In the genomic region with DNA sequence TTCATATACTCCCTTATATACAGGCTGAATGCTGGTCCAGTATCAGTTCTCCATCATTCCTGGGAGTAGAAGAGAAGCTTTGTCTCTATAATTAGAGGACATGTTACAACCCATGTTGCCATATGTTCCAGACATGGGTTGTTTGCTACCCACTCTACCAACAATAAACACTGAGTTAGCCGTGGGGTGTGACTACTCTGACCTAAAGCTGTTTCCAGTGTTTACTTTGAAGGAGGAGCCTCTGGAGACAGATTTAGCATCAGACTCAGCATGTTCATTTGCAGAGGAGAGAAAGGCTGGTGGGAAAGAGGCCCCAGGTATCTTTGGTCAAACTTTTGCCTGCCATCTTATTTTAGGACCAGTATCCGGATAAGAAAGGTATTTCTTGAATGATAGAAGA, we compare ENCODE assay signal across 21 cellular contexts.
A peak's percentile ranks its signal among the peaks of the same experiment; 100 is the strongest.
DNase-seq lines count a peak whose midpoint lies in the region; ATAC-seq, FAIRE-seq and TF ChIP-seq lines count a peak whose summit lies in the region.
"Had no signal": no experiment of that assay in that cellular context is flagged by ENCODE, and none has a peak within 500 bp of the region (broad histone marks: within the 10 kb centered on the region; RNA-seq: fewer than 3 reads in every experiment).

No MANE protein-coding gene starts in this region.

- H3K9me3 Mint-ChIP-seq in activated CD4-positive, alpha-beta T cell treated with anti-CD3 and anti-CD28 coated beads for 36 hours (ENCODE audit: low read depth), result no peaks in the 10 kb centered on the region
- H3K9me3 Mint-ChIP-seq: CD4-positive, CD25-positive, alpha-beta regulatory T cell; T-helper 1 cell treated with Interleukin-12 subunit alpha and Interleukin-12 subunit beta and Interleukin-4 antibody, amounts not matched to agents 30 μg/mL and 1 μg/mL, for 36 hours had no signal

- peaks cover 5% of the 10 kb centered on the region for H3K27me3 Mint-ChIP-seq in activated CD4-positive, alpha-beta T cell treated with anti-CD3 and anti-CD28 coated beads for 36 hours

- DNase-seq in NCI-H510A treated with DMSO at 0.1 percent for 48 hours (lab: John Stamatoyannopoulos, UW) (peak; percentile 6), NCI-H510A (lab: John Stamatoyannopoulos, UW) (no peak), NCI-H146 treated with DMSO at 0.1 percent for 48 hours (lab: John Stamatoyannopoulos, UW; ENCODE audit: unreplicated experiment) (peak; percentile 38), NCI-H748 treated with DMSO at 0.1 percent for 48 hours (lab: John Stamatoyannopoulos, UW) (peak; percentile 90), SW480 (ENCODE audit: low spot score) (no peak), D721Med (ENCODE audit: insufficient read length, low spot score) (no peak)
- no peak for DNase-seq in activated CD4-positive, alpha-beta T cell treated with anti-CD3 and anti-CD28 coated beads for 4 hours
- DNase-seq in activated CD4-positive, alpha-beta T cell treated with anti-CD3 and anti-CD28 coated beads for 36 hours, result no peak
- DNase-seq: BE2C; Caco-2; CD4-positive, CD25-positive, alpha-beta regulatory T cell; DMS79; KBM-7; MV-4-11; NCI-H187; NCI-H524; SJCRH30 had no signal

- POLR2A ChIA-PET in activated CD4-positive, alpha-beta T cell treated with anti-CD3 and anti-CD28 coated beads for 36 hours (lab: Charles Lee), result no interaction called here

- no peaks in the 10 kb centered on the region for H3K36me3 Mint-ChIP-seq in activated CD4-positive, alpha-beta T cell treated with anti-CD3 and anti-CD28 coated beads for 36 hours (ENCODE audit: low read depth)
- H3K36me3 Mint-ChIP-seq: CD4-positive, CD25-positive, alpha-beta regulatory T cell had no signal

- no peak for ATAC-seq in activated CD4-positive, alpha-beta T cell treated with anti-CD3 and anti-CD28 coated beads for 36 hours
- ATAC-seq: Panc1 had no signal

- FAIRE-seq in D721Med (lab: Jason Lieb, UNC), result no peak
- FAIRE-seq: A204.1, GM18507 had no signal

- no peak for TF ChIP-seq CTCF in D721Med (IDR thresholded peaks at IDR 0.05; ENCODE audit: insufficient read depth, missing control alignments)

- H3K4me3 Mint-ChIP-seq in activated CD4-positive, alpha-beta T cell treated with anti-CD3 and anti-CD28 coated beads for 36 hours, result no peak overlapping the region
- H3K4me3 Mint-ChIP-seq: CD4-positive, CD25-positive, alpha-beta regulatory T cell; T-helper 1 cell treated with Interleukin-12 subunit alpha and Interleukin-12 subunit beta and Interleukin-4 antibody, amounts not matched to agents 30 μg/mL and 1 μg/mL, for 36 hours had no signal

- CTCF ChIA-PET in activated CD4-positive, alpha-beta T cell treated with anti-CD3 and anti-CD28 coated beads for 36 hours (lab: Charles Lee), result interaction anchor here (0.6 to 4.0 kb wide), 5 partner anchors 342 to 432 kb away, joined by 3 to 24 read pairs (median 16); partner anchors contain the start of gene TMEM242

- peaks cover 24% of the 10 kb centered on the region for H3K4me1 Mint-ChIP-seq in activated CD4-positive, alpha-beta T cell treated with anti-CD3 and anti-CD28 coated beads for 36 hours

- H3K27ac Mint-ChIP-seq in activated CD4-positive, alpha-beta T cell treated with anti-CD3 and anti-CD28 coated beads for 36 hours, result no peak overlapping the region
- H3K27ac Mint-ChIP-seq: CD4-positive, CD25-positive, alpha-beta regulatory T cell; T-helper 1 cell treated with Interleukin-12 subunit alpha and Interleukin-12 subunit beta and Interleukin-4 antibody, amounts not matched to agents 30 μg/mL and 1 μg/mL, for 36 hours had no signal

- intact Hi-C loops in activated CD4-positive, alpha-beta T cell treated with anti-CD3 and anti-CD28 coated beads for 36 hours (cut with DNase I, micrococcal nuclease), result loop anchor here (5.0 to 10.0 kb wide), 5 partner anchors 97 to 407 kb away; partner anchors contain the start of gene ZDHHC14 (in 1 of the 2)

Comparison
In these comparisons a context has a peak if more than half of its experiments do, and no peak if none do; other contexts are left out.
1. DNase-seq: peak in NCI-H510A treated with DMSO at 0.1 percent for 48 hours (single experiment), NCI-H146 treated with DMSO at 0.1 percent for 48 hours (single experiment) and NCI-H748 treated with DMSO at 0.1 percent for 48 hours (single experiment); none in NCI-H510A (single experiment), activated CD4-positive, alpha-beta T cell treated with anti-CD3 and anti-CD28 coated beads for 4 hours (0 of 2), SW480 (single experiment), D721Med (single experiment) and activated CD4-positive, alpha-beta T cell treated with anti-CD3 and anti-CD28 coated beads for 36 hours (single experiment).